In the genomic region with DNA sequence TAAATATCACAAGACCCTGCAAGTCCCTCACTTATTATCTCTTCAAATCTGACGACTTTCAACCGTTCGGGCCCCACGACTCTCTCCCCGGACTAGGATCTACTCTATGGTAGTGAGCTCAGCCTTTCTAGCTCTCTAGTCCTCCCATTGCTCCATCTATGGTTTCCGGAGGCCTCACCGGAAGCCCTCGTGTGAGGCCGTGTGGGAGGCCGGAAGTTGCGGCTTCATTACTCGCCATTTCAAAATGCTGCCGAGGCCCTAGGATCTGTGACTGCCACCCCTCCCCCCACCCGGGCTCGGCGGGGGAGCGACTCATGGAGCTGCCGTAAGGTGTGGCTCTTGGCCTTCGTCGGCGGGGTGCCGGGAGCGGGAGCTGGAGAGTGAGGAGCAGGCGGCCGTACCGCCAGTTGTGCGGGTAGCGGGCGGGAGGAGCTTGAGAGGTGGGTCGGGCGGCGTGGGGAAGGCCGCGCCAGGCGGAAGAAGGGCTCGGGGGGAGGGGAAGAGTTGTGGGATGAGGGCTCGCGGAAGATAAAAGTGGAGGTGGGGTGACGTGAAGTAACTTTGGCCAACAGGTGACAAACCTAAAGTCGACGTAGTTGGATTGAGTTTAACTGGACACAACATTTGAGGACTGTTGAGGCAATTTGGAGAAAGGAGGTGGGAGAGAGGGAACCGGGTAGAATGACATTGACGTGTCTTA, we compare ENCODE assay signal across 1 cellular context.
TF ChIP-seq lines count a peak whose summit lies in the region.

MDM4 (plus strand) TSS at position 227 of the 700 bp plus-strand sequence. CDS start 9,113 bp downstream, outside the sequence.

TF ChIP-seq in K562, 482 proteins besides CTCF, POLR2A, EP300 and RAD21 (continued from another document and continues in another):
- TF ChIP-seq DMBX1 (CRISPR knock-in tag; IDR thresholded peaks at IDR 0.05; ENCODE audit: borderline replicate concordance) (0 out of 2 replicates have a peak, but pooled peaks have one; percentile 21), KDM1A (IDR thresholded peaks at IDR 0.05) (peak in 1 of 2 experiments; percentile 87; a peak in 1 of 4 replicates), MGA (IDR thresholded peaks at IDR 0.05) (peak; percentile 88), EGR1 (conservative IDR thresholded peaks at IDR 0.05) (peak; percentile 86), ASH1L (IDR thresholded peaks at IDR 0.05; ENCODE audit: borderline replicate concordance, low read depth, partially characterized antibody) (peak; percentile 65), TSC22D4 (tag; IDR thresholded peaks at IDR 0.05) (no peak), ZNF316 (IDR thresholded peaks at IDR 0.05) (peak; percentile 46; the same call in 1 of the 2 replicates), CBFA2T3 (IDR thresholded peaks at IDR 0.05) (peak; percentile 69), BMI1 (IDR thresholded peaks at IDR 0.05; ENCODE audit: low read length) (0 out of 2 replicates have a peak, but pooled peaks have one; percentile 33), SMARCA4 (IDR thresholded peaks at IDR 0.05) (peak; percentile 65), ZKSCAN1 (IDR thresholded peaks at IDR 0.05; ENCODE audit: low read depth, low read length) (peak; percentile 70), L3MBTL2 (IDR thresholded peaks at IDR 0.05) (peak; percentile 86), ELF1 (tag; IDR thresholded peaks at IDR 0.05) (peak; percentile 91), POLR2AphosphoS5 (IDR thresholded peaks at IDR 0.05; ENCODE audit: control insufficient read depth, insufficient read depth, low read depth, low read length) (peak; percentile 69), CTBP1 (IDR thresholded peaks at IDR 0.05; ENCODE audit: borderline replicate concordance) (peak; percentile 73), ZNF445 (CRISPR knock-in tag; IDR thresholded peaks at IDR 0.05; ENCODE audit: low read depth) (no peak), UBTF (IDR thresholded peaks at IDR 0.05; ENCODE audit: borderline replicate concordance in 1 of 2, low read depth in 2 of 2, low read length in 2 of 2) (peak; percentile 88 to 91; a peak in 3 of 4 replicates), MTA2 (IDR thresholded peaks at IDR 0.05; ENCODE audit: low read depth) (0 out of 2 replicates have a peak, but pooled peaks have one; percentile 13), PHB2 (IDR thresholded peaks at IDR 0.05; ENCODE audit: low read depth) (peak; percentile 72; the same call in 1 of the 2 replicates), KAT8 (IDR thresholded peaks at IDR 0.05; ENCODE audit: low read depth) (peak; percentile 65), KLF1 (tag; IDR thresholded peaks at IDR 0.05) (peak; percentile 76), KDM4B (IDR thresholded peaks at IDR 0.05; ENCODE audit: borderline replicate concordance in 2 of 2, low read depth in 1 of 2) (peak in 1 of 2 experiments; percentile 85; a peak in 1 of 4 replicates), PURB (CRISPR knock-in tag; IDR thresholded peaks at IDR 0.05; ENCODE audit: low read depth) (no peak), THRAP3 (IDR thresholded peaks at IDR 0.05; ENCODE audit: borderline replicate concordance) (peak; percentile 74; the same call in 1 of the 2 replicates), ZNF444 (CRISPR knock-in tag; IDR thresholded peaks at IDR 0.05) (0 out of 2 replicates have a peak, but pooled peaks have one; percentile 72), CHD2 (IDR thresholded peaks at IDR 0.05; ENCODE audit: low read depth, low read length) (peak; percentile 79), MYC (IDR thresholded peaks at IDR 0.05; ENCODE audit: low read depth, low read length) (peak; percentile 95), MYC (CRISPR knock-in tag; IDR thresholded peaks at IDR 0.05; ENCODE audit: borderline replicate concordance, low read depth) (peak; percentile 96; the same call in 1 of the 2 replicates), ZNF347 (CRISPR knock-in tag; IDR thresholded peaks at IDR 0.05; ENCODE audit: low read depth) (no peak), GTF3C2 (IDR thresholded peaks at IDR 0.05; ENCODE audit: borderline replicate concordance, extremely low read depth, insufficient read length) (no peak), NFE2 (IDR thresholded peaks at IDR 0.05; ENCODE audit: low read depth) (peak; percentile 27; the same call in 1 of the 2 replicates), RBM14 (IDR thresholded peaks at IDR 0.05; ENCODE audit: borderline replicate concordance, insufficient read depth, low read depth, low read length) (no peak), ZNF12 (CRISPR knock-in tag; IDR thresholded peaks at IDR 0.05) (no peak), CHD4 (IDR thresholded peaks at IDR 0.05; ENCODE audit: insufficient read depth, insufficient replicate concordance, low read depth, low read length, poor library complexity, severe bottlenecking) (no peak), PHF20 (IDR thresholded peaks at IDR 0.05; ENCODE audit: partially characterized antibody) (peak; percentile 98), ZC3H11A (IDR thresholded peaks at IDR 0.05; ENCODE audit: low read depth, low read length) (peak; percentile 89), HSF4 (CRISPR knock-in tag; IDR thresholded peaks at IDR 0.05; ENCODE audit: borderline replicate concordance) (no peak), MCM2 (IDR thresholded peaks at IDR 0.05; ENCODE audit: low read depth) (no peak), PRPF4 (IDR thresholded peaks at IDR 0.05; ENCODE audit: insufficient read depth, low read depth, low read length, poor library complexity, severe bottlenecking) (peak; percentile 98), TCF15 (CRISPR knock-in tag; IDR thresholded peaks at IDR 0.05) (no peak), PML (IDR thresholded peaks at IDR 0.05; ENCODE audit: low read length) (peak; percentile 90), NBN (IDR thresholded peaks at IDR 0.05; ENCODE audit: low read depth) (peak; percentile 95), ZNF23 (CRISPR knock-in tag; IDR thresholded peaks at IDR 0.05) (no peak), TAL1 (IDR thresholded peaks at IDR 0.05) (peak; percentile 30; the same call in 1 of the 2 replicates)
- TF ChIP-seq, protein P1, sequence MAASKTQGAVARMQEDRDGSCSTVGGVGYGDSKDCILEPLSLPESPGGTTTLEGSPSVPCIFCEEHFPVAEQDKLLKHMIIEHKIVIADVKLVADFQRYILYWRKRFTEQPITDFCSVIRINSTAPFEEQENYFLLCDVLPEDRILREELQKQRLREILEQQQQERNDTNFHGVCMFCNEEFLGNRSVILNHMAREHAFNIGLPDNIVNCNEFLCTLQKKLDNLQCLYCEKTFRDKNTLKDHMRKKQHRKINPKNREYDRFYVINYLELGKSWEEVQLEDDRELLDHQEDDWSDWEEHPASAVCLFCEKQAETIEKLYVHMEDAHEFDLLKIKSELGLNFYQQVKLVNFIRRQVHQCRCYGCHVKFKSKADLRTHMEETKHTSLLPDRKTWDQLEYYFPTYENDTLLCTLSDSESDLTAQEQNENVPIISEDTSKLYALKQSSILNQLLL (CRISPR knock-in tag; IDR thresholded peaks at IDR 0.05; ENCODE audit: borderline replicate concordance) = no peak
